ENCODE assay signal across 8 cellular contexts in genomic region chr19:57280913-57281425, GRCh38. TPM values are rescaled to one million over a fixed set of nuclear protein-coding genes. Genes with fewer than 3 reads are reported as not detected.
DNase-seq lines count a peak whose midpoint lies in the region; ATAC-seq, FAIRE-seq and TF ChIP-seq lines count a peak whose summit lies in the region.

No MANE protein-coding gene starts in this region.

- H4K20me1 ChIP-seq in endothelial cell of umbilical vein (replicated peaks; ENCODE audit: control insufficient read depth, extremely low read depth, insufficient read depth, low read length), result peaks cover 2% of the 10 kb centered on the region

- intact Hi-C loops in endothelial cell of umbilical vein (cut with micrococcal nuclease), result loop anchor here (1.0 to 5.0 kb wide), 5 partner anchors 41 to 108 kb away; partner anchors contain the start of genes TRAPPC2B, ZNF304, ZNF543 and ZNF547

- no TSS peak for BruUV-seq in endothelial cell of umbilical vein (replicated peaks; lab: Mats Ljungman, UMichigan)

- H3K9me3 ChIP-seq in RWPE2 (ENCODE audit: severe bottlenecking) (no peaks in the 10 kb centered on the region), endothelial cell of umbilical vein (replicated peaks; ENCODE audit: control insufficient read depth, insufficient read depth, low read length) (no peaks in the 10 kb centered on the region), parathyroid adenoma (ENCODE audit: control insufficient read depth, low read length) (no peaks in the 10 kb centered on the region)

- H3K36me3 ChIP-seq in BJ (ENCODE audit: control insufficient read depth, insufficient read depth, low read length), result peaks cover 13% of the 10 kb centered on the region
- peaks cover 37% of the 10 kb centered on the region for H3K36me3 ChIP-seq in RWPE2 (ENCODE audit: low read depth)
- H3K36me3 ChIP-seq in endothelial cell of umbilical vein (ENCODE audit: control insufficient read depth in 2 of 2, extremely low read depth in 1 of 2, insufficient read depth in 2 of 2, low read length in 2 of 2), result peaks cover 14 to 18% of the 10 kb centered on the region in 2 experiments
- no peaks in the 10 kb centered on the region for H3K36me3 ChIP-seq in parathyroid adenoma (ENCODE audit: control insufficient read depth, insufficient read depth, low read length)

- no peaks in the 10 kb centered on the region for H3K9me1 ChIP-seq in endothelial cell of umbilical vein (replicated peaks; ENCODE audit: control insufficient read depth, extremely low read depth, insufficient read depth, low read length)

- DNase-seq in BJ (ENCODE audit: low read depth) (no peak), RWPE2 (ENCODE audit: low spot score) (no peak), endothelial cell of umbilical vein (ENCODE audit: low read depth, low spot score) (no peak)

- no peak for ATAC-seq in RWPE2 (ENCODE audit: low read depth)
- no peak for ATAC-seq in HG02763 (IDR thresholded peaks at IDR 0.05; ENCODE audit: unreplicated experiment)
- ATAC-seq in GM21737 (IDR thresholded peaks at IDR 0.05; ENCODE audit: unreplicated experiment), result no peak
- ATAC-seq in HG03521 (IDR thresholded peaks at IDR 0.05; ENCODE audit: unreplicated experiment), result no peak

- peak overlapping the region; percentile 67 for H2AFZ ChIP-seq in endothelial cell of umbilical vein (ENCODE audit: low read depth, low read length)
- H2AFZ ChIP-seq in parathyroid adenoma, result peak overlapping the region; percentile 92

- H3K4me1 ChIP-seq in RWPE2 (ENCODE audit: insufficient read depth, poor library complexity, severe bottlenecking), result peaks cover 23% of the 10 kb centered on the region
- peaks cover 20% of the 10 kb centered on the region for H3K4me1 ChIP-seq in endothelial cell of umbilical vein (ENCODE audit: control insufficient read depth, extremely low read depth, insufficient read depth, low read length)
- H3K4me1 ChIP-seq in parathyroid adenoma, result peaks cover 15% of the 10 kb centered on the region

- H3K4me2 ChIP-seq in endothelial cell of umbilical vein (ENCODE audit: insufficient read depth, low read length) (peak overlapping the region; percentile 77), parathyroid adenoma (ENCODE audit: low read length) (peak overlapping the region; percentile 97)

- H3K9ac ChIP-seq in endothelial cell of umbilical vein (replicated peaks; ENCODE audit: extremely low read depth, insufficient read depth, low read length) (peak overlapping the region; percentile 96), parathyroid adenoma (peak overlapping the region; percentile 86)

- no peak for TF ChIP-seq POLR2A in endothelial cell of umbilical vein (IDR thresholded peaks at IDR 0.05; ENCODE audit: low read depth, low read length)

- H3K4me3 ChIP-seq in BJ (ENCODE audit: low read depth, low read length), result peak overlapping the region; percentile 84
- peak overlapping the region; percentile 70 for H3K4me3 ChIP-seq in GM12875 (ENCODE audit: low read depth, low read length)
- H3K4me3 ChIP-seq in RWPE2 (ENCODE audit: severe bottlenecking), result peak overlapping the region; percentile 70
- H3K4me3 ChIP-seq in endothelial cell of umbilical vein (replicated peaks in 1 of 3; ENCODE audit: insufficient read depth in 1 of 3, low read depth in 1 of 3, low read length in 3 of 3), result peak overlapping the region; percentile 67 to 77 (median 72)
- H3K4me3 ChIP-seq in parathyroid adenoma (ENCODE audit: low read depth, low read length), result peak overlapping the region; percentile 100

- no peak for FAIRE-seq in endothelial cell of umbilical vein (lab: Jason Lieb, UNC)

- POLR2A ChIA-PET in BJ (lab: Charles Lee), result no interaction called here
- POLR2A ChIA-PET in endothelial cell of umbilical vein (lab: Charles Lee), result no interaction called here

- dilution Hi-C loops in endothelial cell of umbilical vein (cut with MboI; ENCODE audit: extremely low pct_ligation_motif_present, low sequenced_read_pairs), result no loop called here

- TF ChIP-seq CTCF in BJ (IDR thresholded peaks at IDR 0.05; ENCODE audit: insufficient read depth, low read depth, low read length) (no peak), GM12875 (IDR thresholded peaks at IDR 0.05; ENCODE audit: borderline replicate concordance, insufficient read depth, low read depth, low read length) (no peak), RWPE2 (IDR thresholded peaks at IDR 0.05; ENCODE audit: poor library complexity, severe bottlenecking) (no peak), endothelial cell of umbilical vein (IDR thresholded peaks at IDR 0.05; ENCODE audit: extremely low read depth in 1 of 2, insufficient read depth in 1 of 2, low read depth in 1 of 2, low read length in 2 of 2) (no peak), parathyroid adenoma (IDR thresholded peaks at IDR 0.05) (no peak)

- peak overlapping the region; percentile 86 for H3K27ac ChIP-seq in RWPE2 (ENCODE audit: poor library complexity, severe bottlenecking)
- H3K27ac ChIP-seq in endothelial cell of umbilical vein (ENCODE audit: insufficient read depth, low read depth, low read length), result peak overlapping the region; percentile 90
- peak overlapping the region; percentile 98 for H3K27ac ChIP-seq in parathyroid adenoma

- H3K79me2 ChIP-seq in endothelial cell of umbilical vein (ENCODE audit: control insufficient read depth, insufficient read depth, low read length) (peaks cover 53% of the 10 kb centered on the region), parathyroid adenoma (peaks cover 56% of the 10 kb centered on the region)

- H3K27me3 ChIP-seq in BJ (ENCODE audit: control insufficient read depth, insufficient read depth, low read length), result no peaks in the 10 kb centered on the region
- H3K27me3 ChIP-seq in RWPE2 (ENCODE audit: insufficient read depth, poor library complexity, severe bottlenecking), result no peaks in the 10 kb centered on the region
- no peaks in the 10 kb centered on the region for H3K27me3 ChIP-seq in endothelial cell of umbilical vein (ENCODE audit: control insufficient read depth in 2 of 2, insufficient read depth in 2 of 2, low read length in 2 of 2)
- H3K27me3 ChIP-seq in parathyroid adenoma (ENCODE audit: control insufficient read depth, insufficient read depth, low read length), result no peaks in the 10 kb centered on the region

- CTCF ChIA-PET in BJ (lab: Yijun Ruan, JAX), result no interaction called here
- CTCF ChIA-PET in endothelial cell of umbilical vein (lab: Charles Lee), result no interaction called here

TF ChIP-seq in endothelial cell of umbilical vein, 7 proteins besides CTCF, POLR2A, EP300 and RAD21 (continues in another document):
- TF ChIP-seq MYC (IDR thresholded peaks at IDR 0.05; ENCODE audit: low read depth, low read length), result no peak
- no peak for TF ChIP-seq FOS (IDR thresholded peaks at IDR 0.05; ENCODE audit: borderline replicate concordance, insufficient read depth, low read length)
- TF ChIP-seq GATA2 (IDR thresholded peaks at IDR 0.05; ENCODE audit: insufficient read depth, insufficient read length, low read depth, low read length), result no peak
- TF ChIP-seq EZH2 (IDR thresholded peaks at IDR 0.05; ENCODE audit: borderline replicate concordance, low read depth, low read length, severe bottlenecking), result no peak
- TF ChIP-seq JUN (IDR thresholded peaks at IDR 0.05; ENCODE audit: borderline replicate concordance, insufficient read depth, insufficient read length, low read depth), result no peak

RNA-seq across cellular contexts. Expression of gene ZNF460, which starts 0.7 kb away (rescaled TPM):
- polyA plus RNA-seq in BJ (2011; rRNA removed) (11.7 and 13.9 TPM in 2 replicates), endothelial cell of umbilical vein (4.1 and 4.5 TPM in 2 replicates)
- 109 and 140 TPM in 2 replicates for polyA minus RNA-seq in BJ (2011; rRNA and poly(A)+ RNA removed)
- total RNA-seq in endothelial cell of umbilical vein, result 26.9 and 29.3 TPM in 2 replicates
- polyA plus RNA-seq in endothelial cell of umbilical vein (2011; cell fraction: cytosol; rRNA removed), result 4.3 and 5.2 TPM in 2 replicates
- polyA plus RNA-seq in endothelial cell of umbilical vein (2011; cell fraction: nucleus; rRNA removed), result 19.8 and 21.9 TPM in 2 replicates
- 1.2 and 1.7 TPM in 2 replicates for polyA plus RNA-seq in endothelial cell of umbilical vein (2012)
- 124 and 134 TPM in 2 replicates for polyA minus RNA-seq in endothelial cell of umbilical vein
- 46.5 TPM for polyA minus RNA-seq in endothelial cell of umbilical vein (2011; cell fraction: cytosol; rRNA and poly(A)+ RNA removed)
- polyA minus RNA-seq in endothelial cell of umbilical vein (2011; cell fraction: nucleus; rRNA and poly(A)+ RNA removed), result 73.6 and 115 TPM in 2 replicates

RNA-seq across cellular contexts. Expression of gene ZNF543, which starts 39.3 kb away (rescaled TPM):
- 1.7 and 2.1 TPM in 2 replicates for polyA plus RNA-seq in BJ (2011; rRNA removed)
- 4.6 and 5.6 TPM in 2 replicates for polyA minus RNA-seq in BJ (2011; rRNA and poly(A)+ RNA removed)
- 4.5 and 5.3 TPM in 2 replicates for total RNA-seq in endothelial cell of umbilical vein
- polyA plus RNA-seq in endothelial cell of umbilical vein, result 1.1 TPM in 2 replicates
- 1.0 and 1.5 TPM in 2 replicates for polyA plus RNA-seq in endothelial cell of umbilical vein (2011; cell fraction: cytosol; rRNA removed)
- polyA plus RNA-seq in endothelial cell of umbilical vein (2011; cell fraction: nucleus; rRNA removed), result 2.2 and 2.9 TPM in 2 replicates
- polyA plus RNA-seq in endothelial cell of umbilical vein (2012), result 1.1 and 1.4 TPM in 2 replicates
- polyA minus RNA-seq in endothelial cell of umbilical vein, result 8.7 and 9.0 TPM in 2 replicates
- polyA minus RNA-seq in endothelial cell of umbilical vein (2011; cell fraction: cytosol; rRNA and poly(A)+ RNA removed), result 4.9 TPM
- polyA minus RNA-seq in endothelial cell of umbilical vein (2011; cell fraction: nucleus; rRNA and poly(A)+ RNA removed), result 4.9 and 6.8 TPM in 2 replicates

RNA-seq across cellular contexts. Expression of gene ZNF805, which starts 40.5 kb away (rescaled TPM):
- polyA plus RNA-seq in BJ (2011; rRNA removed) (5.1 and 5.2 TPM in 2 replicates), endothelial cell of umbilical vein (1.6 TPM in 2 replicates)
- 27.0 and 36.0 TPM in 2 replicates for polyA minus RNA-seq in BJ (2011; rRNA and poly(A)+ RNA removed)
- 8.6 and 8.7 TPM in 2 replicates for total RNA-seq in endothelial cell of umbilical vein
- polyA plus RNA-seq in endothelial cell of umbilical vein (2011; cell fraction: cytosol; rRNA removed), result 1.7 and 1.8 TPM in 2 replicates
- polyA plus RNA-seq in endothelial cell of umbilical vein (2011; cell fraction: nucleus; rRNA removed), result 3.5 and 3.7 TPM in 2 replicates
- 1.6 and 1.7 TPM in 2 replicates for polyA plus RNA-seq in endothelial cell of umbilical vein (2012)
- 20.7 and 29.8 TPM in 2 replicates for polyA minus RNA-seq in endothelial cell of umbilical vein
- 9.2 TPM for polyA minus RNA-seq in endothelial cell of umbilical vein (2011; cell fraction: cytosol; rRNA and poly(A)+ RNA removed)
- polyA minus RNA-seq in endothelial cell of umbilical vein (2011; cell fraction: nucleus; rRNA and poly(A)+ RNA removed), result 11.0 and 14.7 TPM in 2 replicates

RNA-seq across cellular contexts. Expression of gene AURKC, which starts 50.1 kb away (rescaled TPM):
- 1.3 and 1.5 TPM in 2 replicates for polyA plus RNA-seq in BJ (2011; rRNA removed)
- polyA minus RNA-seq in BJ (2011; rRNA and poly(A)+ RNA removed), result 0.19 and 0.41 TPM in 2 replicates
- total RNA-seq in endothelial cell of umbilical vein, result 0.82 and 1.7 TPM in 2 replicates
- polyA plus RNA-seq in endothelial cell of umbilical vein, result 0.55 and 0.68 TPM in 2 replicates
- 0.56 and 0.62 TPM in 2 replicates for polyA plus RNA-seq in endothelial cell of umbilical vein (2011; cell fraction: cytosol; rRNA removed)
- polyA plus RNA-seq in endothelial cell of umbilical vein (2011; cell fraction: nucleus; rRNA removed), result 1.3 TPM in 2 replicates
- polyA plus RNA-seq in endothelial cell of umbilical vein (2012), result 0.45 and 0.92 TPM in 2 replicates
- polyA minus RNA-seq in endothelial cell of umbilical vein, result 0.55 and 0.66 TPM in 2 replicates
- polyA minus RNA-seq in endothelial cell of umbilical vein (2011; cell fraction: cytosol; rRNA and poly(A)+ RNA removed), result not detected
- polyA minus RNA-seq in endothelial cell of umbilical vein (2011; cell fraction: nucleus; rRNA and poly(A)+ RNA removed), result 0.67 TPM in 1 of 2 replicates, not detected in the other
